In the genomic region with DNA sequence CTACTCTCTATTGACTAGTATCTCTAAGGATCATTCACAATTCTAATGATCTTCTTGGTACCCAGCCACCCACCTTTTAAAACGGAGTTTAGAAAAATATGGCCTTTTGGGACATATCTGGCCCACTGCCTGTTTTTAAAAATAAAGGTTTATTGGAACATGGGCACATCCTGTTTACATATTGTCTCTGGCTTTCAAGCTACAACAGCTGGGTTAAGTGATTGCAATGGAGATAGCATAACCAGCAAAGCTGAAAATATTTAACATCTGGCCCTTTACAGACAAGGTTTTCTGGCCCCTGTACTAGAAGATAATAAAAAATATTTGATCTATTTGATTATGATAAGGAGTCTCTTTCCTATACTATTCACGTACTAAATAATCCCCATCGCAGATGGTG, we compare ENCODE assay signal across 25 cellular contexts.
"Had no signal": no experiment of that assay in that cellular context is flagged by ENCODE, and none has a peak within 500 bp of the region (broad histone marks: within the 10 kb centered on the region; RNA-seq: fewer than 3 reads in every experiment).

No MANE protein-coding gene starts in this region.

- H3K4me3 Mint-ChIP-seq: activated CD4-positive, alpha-beta memory T cell treated with anti-CD3 and anti-CD28 coated beads for 36 hours; activated CD4-positive, alpha-beta T cell treated with anti-CD3 and anti-CD28 coated beads, Interleukin-2, amount 10 ng/mL, durations not matched to agents 7 days and 5 days; activated naive CD4-positive, alpha-beta T cell treated with anti-CD3 and anti-CD28 coated beads, Interleukin-2, amount 10 ng/mL, durations not matched to agents 7 days and 5 days; activated naive CD8-positive, alpha-beta T cell treated with anti-CD3 and anti-CD28 coated beads for 36 hours; IgD-negative memory B cell; T-cell had no signal

- H3K9me3 Mint-ChIP-seq: activated CD4-positive, alpha-beta memory T cell treated with anti-CD3 and anti-CD28 coated beads for 36 hours; activated CD4-positive, alpha-beta T cell treated with anti-CD3 and anti-CD28 coated beads, Interleukin-2, amount 10 ng/mL, durations not matched to agents 7 days and 5 days; activated naive CD4-positive, alpha-beta T cell treated with anti-CD3 and anti-CD28 coated beads, Interleukin-2, amount 10 ng/mL, durations not matched to agents 7 days and 5 days; activated naive CD8-positive, alpha-beta T cell treated with anti-CD3 and anti-CD28 coated beads for 36 hours; activated T-helper 2 cell treated with anti-CD3 and anti-CD28 coated beads, Interferon-gamma antibody, Interleukin-2, Interleukin-4, amounts not matched to agents 10 μg/mL and 5 μg/mL and 100 μg/mL, durations not matched to agents 14 hours and 24 hours and 36 hours; T-cell had no signal

- H3K27ac ChIP-seq: brain microvascular endothelial cell, cardiac muscle cell had no signal

- ATAC-seq: PC-3, T-cell had no signal

- H3K4me1 Mint-ChIP-seq: activated CD4-positive, alpha-beta T cell treated with anti-CD3 and anti-CD28 coated beads, Interleukin-2, amount 10 ng/mL, durations not matched to agents 7 days and 5 days; activated naive CD4-positive, alpha-beta T cell treated with anti-CD3 and anti-CD28 coated beads, Interleukin-2, amount 10 ng/mL, durations not matched to agents 7 days and 5 days; activated naive CD8-positive, alpha-beta T cell treated with anti-CD3 and anti-CD28 coated beads for 36 hours; IgD-negative memory B cell; T-cell had no signal

- H3K36me3 Mint-ChIP-seq: activated CD4-positive, alpha-beta memory T cell treated with anti-CD3 and anti-CD28 coated beads for 36 hours; activated naive CD4-positive, alpha-beta T cell treated with anti-CD3 and anti-CD28 coated beads, Interleukin-2, amount 10 ng/mL, durations not matched to agents 7 days and 5 days; activated naive CD8-positive, alpha-beta T cell treated with anti-CD3 and anti-CD28 coated beads for 36 hours; IgD-negative memory B cell; T-cell had no signal

- H3K27ac Mint-ChIP-seq: activated CD4-positive, alpha-beta memory T cell treated with anti-CD3 and anti-CD28 coated beads for 36 hours; activated CD4-positive, alpha-beta T cell treated with anti-CD3 and anti-CD28 coated beads, Interleukin-2, amount 10 ng/mL, durations not matched to agents 7 days and 5 days; activated naive CD4-positive, alpha-beta T cell treated with anti-CD3 and anti-CD28 coated beads, Interleukin-2, amount 10 ng/mL, durations not matched to agents 7 days and 5 days; activated naive CD8-positive, alpha-beta T cell treated with anti-CD3 and anti-CD28 coated beads for 36 hours; activated T-helper 2 cell treated with anti-CD3 and anti-CD28 coated beads, Interferon-gamma antibody, Interleukin-2, Interleukin-4, amounts not matched to agents 10 μg/mL and 5 μg/mL and 100 μg/mL, durations not matched to agents 14 hours and 24 hours and 36 hours; IgD-negative memory B cell; T-cell had no signal

- H3K27me3 ChIP-seq: brain microvascular endothelial cell, cardiac muscle cell had no signal

- H3K36me3 ChIP-seq: brain microvascular endothelial cell, cardiac muscle cell had no signal

- DNase-seq: activated CD4-positive, alpha-beta memory T cell treated with anti-CD3 and anti-CD28 coated beads for 36 hours; activated CD4-positive, alpha-beta T cell treated with anti-CD3 and anti-CD28 coated beads, Interleukin-2, amount 10 ng/mL, durations not matched to agents 7 days and 5 days; activated CD4-positive, CD25-positive, alpha-beta regulatory T cell; activated gamma-delta T cell treated with Interleukin-2 at 50 U/mL for 16 hours; activated naive CD4-positive, alpha-beta T cell treated with anti-CD3 and anti-CD28 coated beads, Interleukin-2, amount 10 ng/mL, durations not matched to agents 7 days and 5 days; activated naive CD8-positive, alpha-beta T cell treated with anti-CD3 and anti-CD28 coated beads for 36 hours; activated T-cell treated with anti-CD3 and anti-CD28 coated beads for 4 hours; activated T-cell treated with anti-CD3 and anti-CD28 coated beads, Interleukin-2, amount 50 U/mL, for 48 hours; brain microvascular endothelial cell; KG1; NCI-H1092 treated with DMSO at 0.1 percent for 48 hours; NCI-H1417 treated with DMSO at 0.1 percent for 48 hours; NCI-H1694; NCI-H2029; NCI-H2107; NCI-H510A treated with DMSO at 0.1 percent for 48 hours; NCI-H69; PC-3; SHP77 treated with DMSO at 0.1 percent for 48 hours; T-cell; T-helper 2 cell; T1000 had no signal

- H3K4me3 ChIP-seq: cardiac muscle cell had no signal
